34 cellular contexts compared by ENCODE assay signal in genomic region chr7:42587826-42588225, GRCh38.
"Had no signal": no experiment of that assay in that cellular context is flagged by ENCODE, and none has a peak within 500 bp of the region (broad histone marks: within the 10 kb centered on the region; RNA-seq: fewer than 3 reads in every experiment).

No MANE protein-coding gene starts in this region.

- FAIRE-seq: astrocyte, colon had no signal

- H3K36me3 Mint-ChIP-seq: activated naive CD8-positive, alpha-beta T cell had no signal

- H3K4me1 Mint-ChIP-seq: activated B cell treated with CpG ODN at 0.5 μM for 24 hours; activated T-helper 17 cell treated with anti-CD3 and anti-CD28 coated beads, Interleukin-2, amount 50 U/mL, for 72 hours; T-helper 17 cell had no signal

- ATAC-seq: activated CD4-positive, CD25-positive, alpha-beta regulatory T cell treated with anti-CD3 and anti-CD28 coated beads, Interleukin-2, amount 50 U/mL, for 24 hours; activated CD8-positive, alpha-beta T cell treated with anti-CD3 and anti-CD28 coated beads for 36 hours; activated T-cell treated with anti-CD3 and anti-CD28 coated beads, Interleukin-2, amount 50 U/mL, for 4 hours; activated T-helper 17 cell treated with anti-CD3 and anti-CD28 coated beads, Interleukin-2, amount 50 U/mL, for 72 hours; effector memory CD8-positive, alpha-beta T cell; gastrocnemius medialis; heart left ventricle; T-helper 17 cell had no signal

- H3K4me3 ChIP-seq: gastrocnemius medialis, heart left ventricle had no signal

- H3K27ac ChIP-seq: brain microvascular endothelial cell, epithelial cell of prostate, gastrocnemius medialis, heart left ventricle, WERI-Rb-1 had no signal

- H3K9me3 ChIP-seq: gastrocnemius medialis had no signal

- DNase-seq: activated B cell treated with CpG ODN at 0.5 μM for 24 hours; activated CD4-positive, alpha-beta T cell treated with anti-CD3 and anti-CD28 coated beads for 48 hours; activated CD4-positive, alpha-beta T cell treated with anti-CD3 and anti-CD28 coated beads, Interleukin-2, amount 50 U/mL, for 1 hour; activated CD4-positive, alpha-beta T cell treated with anti-CD3 and anti-CD28 coated beads, Interleukin-2, amount 50 U/mL, for 48 hours; activated CD8-positive, alpha-beta memory T cell treated with anti-CD3 and anti-CD28 coated beads for 24 hours; activated CD8-positive, alpha-beta T cell treated with anti-CD3 and anti-CD28 coated beads for 36 hours; activated effector memory CD4-positive, alpha-beta T cell treated with Interleukin-2 at 50 U/mL for 16 hours; activated gamma-delta T cell treated with Interleukin-2 at 50 U/mL for 16 hours; activated naive CD4-positive, alpha-beta T cell treated with anti-CD3 and anti-CD28 coated beads, Interleukin-2, amount 50 U/mL, for 16 hours; activated naive CD4-positive, alpha-beta T cell treated with Interleukin-2 at 50 U/mL for 16 hours; activated T-cell treated with anti-CD3 and anti-CD28 coated beads, Interleukin-2, amount 50 U/mL, for 4 hours; amniotic stem cell; anterior cingulate cortex; brain microvascular endothelial cell; caudate nucleus; cortex of kidney; dermis blood vessel endothelial cell; effector CD4-positive, alpha-beta T cell; effector memory CD8-positive, alpha-beta T cell; foreskin fibroblast; gastrocnemius medialis; glutamatergic neuron; heart left ventricle; T-helper 1 cell; T-helper 17 cell; T1000; WERI-Rb-1 had no signal

- H3K4me3 Mint-ChIP-seq: activated B cell treated with CpG ODN at 0.5 μM for 24 hours; activated CD8-positive, alpha-beta T cell treated with anti-CD3 and anti-CD28 coated beads for 36 hours; activated naive CD8-positive, alpha-beta T cell; activated T-cell treated with anti-CD3 and anti-CD28 coated beads, Interleukin-2, amount 50 U/mL, for 4 hours; activated T-helper 17 cell treated with anti-CD3 and anti-CD28 coated beads, Interleukin-2, amount 50 U/mL, for 72 hours; effector memory CD8-positive, alpha-beta T cell; T-helper 17 cell; T-helper 2 cell treated with Interferon-gamma antibody and Interleukin-4, amounts not matched to agents 5 μg/mL and 100 μg/mL, for 36 hours had no signal

- H3K27ac Mint-ChIP-seq: activated B cell treated with CpG ODN at 0.5 μM for 24 hours; activated CD8-positive, alpha-beta T cell treated with anti-CD3 and anti-CD28 coated beads for 36 hours; activated naive CD8-positive, alpha-beta T cell; activated T-helper 17 cell treated with anti-CD3 and anti-CD28 coated beads, Interleukin-2, amount 50 U/mL, for 72 hours; effector memory CD8-positive, alpha-beta T cell; T-helper 17 cell; T-helper 2 cell treated with Interferon-gamma antibody and Interleukin-4, amounts not matched to agents 5 μg/mL and 100 μg/mL, for 36 hours had no signal

- H3K4me1 ChIP-seq: gastrocnemius medialis, heart left ventricle had no signal

- H3K27me3 ChIP-seq: brain microvascular endothelial cell, gastrocnemius medialis, heart left ventricle had no signal

- H3K27me3 Mint-ChIP-seq: activated B cell treated with CpG ODN at 0.5 μM for 24 hours; activated CD8-positive, alpha-beta T cell treated with anti-CD3 and anti-CD28 coated beads for 36 hours; activated naive CD8-positive, alpha-beta T cell; activated T-helper 17 cell treated with anti-CD3 and anti-CD28 coated beads, Interleukin-2, amount 50 U/mL, for 72 hours; T-helper 17 cell had no signal

- H3K36me3 ChIP-seq: brain microvascular endothelial cell, gastrocnemius medialis, heart left ventricle, WERI-Rb-1 had no signal
